Comparison of ENCODE assay signal across 36 cellular contexts in the genomic region with DNA sequence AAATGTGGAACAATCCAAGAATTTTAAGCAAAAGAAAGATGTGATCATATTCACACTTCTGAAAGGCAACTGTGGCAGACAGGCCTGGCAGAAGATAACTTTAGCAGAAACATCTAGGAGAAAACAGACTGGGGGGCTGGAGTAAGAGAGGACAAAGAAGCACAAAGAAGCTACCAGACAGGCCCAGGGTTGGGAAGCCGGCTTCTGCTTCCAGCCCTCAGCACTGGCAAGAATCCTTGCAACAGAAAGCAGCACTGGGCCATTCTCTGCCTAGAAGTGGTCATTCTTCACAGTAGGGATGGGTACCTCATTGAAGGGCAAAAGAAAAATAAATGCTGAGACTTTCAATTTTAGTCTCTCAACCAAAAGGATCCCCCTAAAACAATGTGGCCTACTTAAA. TPM values are rescaled to one million over a fixed set of nuclear protein-coding genes. Genes with fewer than 3 reads are reported as not detected.
"Had no signal": no experiment of that assay in that cellular context is flagged by ENCODE, and none has a peak within 500 bp of the region (broad histone marks: within the 10 kb centered on the region; RNA-seq: fewer than 3 reads in every experiment).

No MANE protein-coding gene starts in this region.

- H3K4me1 ChIP-seq: adrenal gland, Peyer's patch had no signal

- H3K27ac ChIP-seq: adrenal gland, Peyer's patch, RWPE1, VCaP had no signal

- DNase-seq: activated B cell treated with CpG ODN at 0.5 μM for 24 hours; activated CD4-positive, alpha-beta memory T cell treated with anti-CD3 and anti-CD28 coated beads for 36 hours; activated CD4-positive, alpha-beta T cell treated with anti-CD3 and anti-CD28 coated beads for 4 hours; activated CD4-positive, alpha-beta T cell treated with anti-CD3 and anti-CD28 coated beads, Interleukin-2, amount 50 U/mL, for 1 hour; activated CD4-positive, CD25-positive, alpha-beta regulatory T cell treated with anti-CD3 and anti-CD28 coated beads, Interleukin-2, amount 50 U/mL, for 72 hours; activated CD8-positive, alpha-beta memory T cell treated with anti-CD3 and anti-CD28 coated beads, Interleukin-2, amount 50 U/mL, for 4 hours; activated gamma-delta T cell treated with Interleukin-2 at 50 U/mL for 16 hours; activated naive CD4-positive, alpha-beta T cell treated with anti-CD3 and anti-CD28 coated beads for 36 hours; activated T-cell treated with anti-CD3 and anti-CD28 coated beads for 4 hours; activated T-cell treated with anti-CD3 and anti-CD28 coated beads, Interleukin-2, amount 50 U/mL, for 4 hours; adrenal gland; central memory CD4-positive, alpha-beta T cell; MM.1S; MV-4-11; NCI-H1092; NCI-H1417 treated with DMSO at 0.1 percent for 48 hours; NCI-H1930; NCI-H2081 treated with DMSO at 0.1 percent for 48 hours; NCI-H226; NCI-H524 treated with DMSO at 0.1 percent for 48 hours; NCI-H748 treated with DMSO at 0.1 percent for 48 hours; NK-92 treated with Interleukin-12 subunit alpha and Interleukin-12 subunit beta, amount 100 ng/mL, for 24 hours; PC-3; Peyer's patch; SIG-M5; T-cell; T-helper 2 cell; T-helper 9 cell had no signal

- H3K9me3 Mint-ChIP-seq: activated B cell treated with CpG ODN at 0.5 μM for 24 hours; activated CD4-positive, alpha-beta memory T cell treated with anti-CD3 and anti-CD28 coated beads for 36 hours; activated naive CD4-positive, alpha-beta T cell treated with anti-CD3 and anti-CD28 coated beads for 36 hours; activated T-cell treated with anti-CD3 and anti-CD28 coated beads, Interleukin-2, amount 50 U/mL, for 4 hours; activated T-helper 1 cell treated with anti-CD3 and anti-CD28 coated beads, Interleukin-12 subunit alpha, Interleukin-12 subunit beta, Interleukin-2, Interleukin-4 antibody, amounts not matched to agents 30 ng/mL and 10 ng/mL and 1 ng/mL, durations not matched to agents 14 hours and 24 hours and 36 hours; T-cell had no signal

- H3K4me1 Mint-ChIP-seq: activated B cell treated with CpG ODN at 0.5 μM for 24 hours, T-cell had no signal

- H3K36me3 ChIP-seq: adrenal gland, Peyer's patch had no signal

- H3K27me3 Mint-ChIP-seq: activated CD4-positive, alpha-beta memory T cell treated with anti-CD3 and anti-CD28 coated beads for 36 hours had no signal

- ATAC-seq: activated naive CD4-positive, alpha-beta T cell treated with anti-CD3 and anti-CD28 coated beads, Interleukin-2, amount 50 U/mL, for 72 hours; activated T-cell treated with anti-CD3 and anti-CD28 coated beads, Interleukin-2, amount 50 U/mL, for 4 hours; PC-3; Right ventricle myocardium inferior; SK-N-SH treated with all-trans-retinoic acid at 6 μM for 48 hours; T-cell had no signal

- H3K4me3 Mint-ChIP-seq: activated B cell treated with CpG ODN at 0.5 μM for 24 hours; activated CD4-positive, alpha-beta memory T cell treated with anti-CD3 and anti-CD28 coated beads for 36 hours; activated naive CD4-positive, alpha-beta T cell treated with anti-CD3 and anti-CD28 coated beads for 36 hours; activated T-cell treated with anti-CD3 and anti-CD28 coated beads, Interleukin-2, amount 50 U/mL, for 4 hours; activated T-helper 1 cell treated with anti-CD3 and anti-CD28 coated beads, Interleukin-12 subunit alpha, Interleukin-12 subunit beta, Interleukin-2, Interleukin-4 antibody, amounts not matched to agents 30 ng/mL and 10 ng/mL and 1 ng/mL, durations not matched to agents 14 hours and 24 hours and 36 hours; brain; T-cell had no signal

- H3K4me3 ChIP-seq: adrenal gland, Peyer's patch had no signal

- H3K27ac Mint-ChIP-seq: activated B cell treated with CpG ODN at 0.5 μM for 24 hours; activated CD4-positive, alpha-beta memory T cell treated with anti-CD3 and anti-CD28 coated beads for 36 hours; activated naive CD4-positive, alpha-beta T cell treated with anti-CD3 and anti-CD28 coated beads for 36 hours; activated naive CD4-positive, alpha-beta T cell treated with anti-CD3 and anti-CD28 coated beads, Interleukin-2, amount 50 U/mL, for 72 hours; activated T-helper 1 cell treated with anti-CD3 and anti-CD28 coated beads, Interleukin-12 subunit alpha, Interleukin-12 subunit beta, Interleukin-2, Interleukin-4 antibody, amounts not matched to agents 30 ng/mL and 10 ng/mL and 1 ng/mL, durations not matched to agents 14 hours and 24 hours and 36 hours; brain; T-cell had no signal

- H3K9me3 ChIP-seq: adrenal gland, Peyer's patch had no signal

- H3K36me3 Mint-ChIP-seq: activated CD4-positive, alpha-beta memory T cell treated with anti-CD3 and anti-CD28 coated beads for 36 hours; activated naive CD4-positive, alpha-beta T cell treated with anti-CD3 and anti-CD28 coated beads, Interleukin-2, amount 50 U/mL, for 72 hours; brain; T-cell had no signal

- H3K27me3 ChIP-seq: adrenal gland, Peyer's patch had no signal

- FAIRE-seq: bronchial epithelial cell had no signal

RNA-seq across cellular contexts. Expression of gene EFNA5, which starts 49.6 kb away (rescaled TPM):
- total RNA-seq: activated B cell treated with CpG ODN at 0.5 μM for 24 hours; activated CD4-positive, alpha-beta memory T cell treated with anti-CD3 and anti-CD28 coated beads for 36 hours; activated naive CD4-positive, alpha-beta T cell treated with anti-CD3 and anti-CD28 coated beads for 36 hours; activated naive CD4-positive, alpha-beta T cell treated with anti-CD3 and anti-CD28 coated beads, Interleukin-2, amount 50 U/mL, for 72 hours; activated T-helper 1 cell treated with anti-CD3 and anti-CD28 coated beads, Interleukin-12 subunit alpha, Interleukin-12 subunit beta, Interleukin-2, Interleukin-4 antibody, amounts not matched to agents 30 ng/mL and 10 ng/mL and 1 ng/mL, durations not matched to agents 14 hours and 24 hours and 36 hours had no signal
